In genomic region chr11:128151338-128151737, GRCh38 we compare ENCODE assay signal across 27 cellular contexts.
"Had no signal": no experiment of that assay in that cellular context is flagged by ENCODE, and none has a peak within 500 bp of the region (broad histone marks: within the 10 kb centered on the region; RNA-seq: fewer than 3 reads in every experiment).

No MANE protein-coding gene starts in this region.

- H3K27ac ChIP-seq: left lung, lower lobe of right lung, ovary, skin epidermis, stomach, testis, thyroid gland, transverse colon, upper lobe of left lung, vagina had no signal

- ATAC-seq: left colon; left lung; lower lobe of right lung; natural killer cell treated with Interleukin-12 subunit alpha and Interleukin-12 subunit beta and Interleukin-15 and Interleukin-18, amount 100 ng/mL, for 72 hours; right cardiac atrium; sciatic nerve; stimulated activated naive B cell treated with anti-CD40 and anti-IgM and Interleukin-4, amounts not matched to agents 10 μg/mL and 1 μg/mL and 100 μg/mL, for 72 hours; stimulated activated naive CD8-positive, alpha-beta T cell treated with anti-CD3 and anti-CD28 coated beads, Interleukin-15, Interleukin-2, amounts not matched to agents 100 U/mL and 50 U/mL, for 24 hours had no signal

- DNase-seq: hypothalamus; immature natural killer cell; kidney; left colon; left lung; lower lobe of right lung; mammary epithelial cell; mesenchymal stem cell; naive B cell; ovary; retina; right cardiac atrium; stimulated activated CD4-positive, alpha-beta T cell treated with anti-CD3 and anti-CD28 coated beads, Interleukin-12 subunit alpha, Interleukin-12 subunit beta, amount 100 ng/mL, for 4 hours; stimulated activated CD4-positive, alpha-beta T cell treated with anti-CD3 and anti-CD28 coated beads, Interleukin-15, amount 100 ng/mL, for 24 hours; stimulated activated CD4-positive, alpha-beta T cell treated with anti-CD3 and anti-CD28 coated beads, Interleukin-2, amount 100 ng/mL, for 24 hours; stimulated activated CD4-positive, alpha-beta T cell treated with anti-CD3 and anti-CD28 coated beads, Interleukin-4, amount 100 ng/mL, for 1 hour; stimulated activated naive B cell treated with anti-CD40 and anti-IgM and Interleukin-4, amounts not matched to agents 10 μg/mL and 1 μg/mL and 100 μg/mL, for 72 hours; stimulated activated naive CD8-positive, alpha-beta T cell treated with anti-CD3 and anti-CD28 coated beads, Interleukin-15, Interleukin-2, amounts not matched to agents 100 U/mL and 50 U/mL, for 24 hours; stomach; testis; thyroid gland; transverse colon; upper lobe of left lung had no signal

- H3K9me3 ChIP-seq: left lung, lower lobe of right lung, ovary, stomach, testis, thyroid gland, transverse colon, upper lobe of left lung, vagina had no signal

- H3K4me3 ChIP-seq: left lung, lower lobe of right lung, ovary, skin epidermis, stomach, testis, thyroid gland, transverse colon, upper lobe of left lung, vagina had no signal

- H3K36me3 ChIP-seq: left lung, lower lobe of right lung, ovary, stomach, thyroid gland, transverse colon, upper lobe of left lung, vagina had no signal

- H3K4me1 ChIP-seq: testis, vagina had no signal

- H3K27me3 ChIP-seq: left lung, ovary, stomach, testis, thyroid gland, transverse colon, upper lobe of left lung, vagina had no signal
